Comparison of ENCODE assay signal across 8 cellular contexts in the genomic region with DNA sequence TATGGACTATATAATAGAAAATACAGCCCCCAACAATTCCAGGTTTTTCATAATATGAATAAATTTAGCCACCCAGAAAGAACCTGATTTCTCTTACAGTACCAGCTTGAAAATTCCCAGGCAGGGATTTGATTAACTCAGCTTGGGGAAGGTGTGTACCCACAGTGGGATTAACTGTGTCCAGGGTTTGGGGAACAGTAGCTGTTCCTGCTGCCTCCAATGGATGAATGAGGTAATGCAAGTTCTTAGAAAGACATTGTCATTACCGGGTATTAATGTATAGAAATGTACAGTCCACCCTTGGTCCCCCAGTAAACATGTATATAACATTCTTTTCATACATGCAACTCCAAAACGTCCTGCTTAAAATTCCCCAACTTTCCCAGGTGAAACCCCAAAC.
DNase-seq lines count a peak whose midpoint lies in the region; ATAC-seq and TF ChIP-seq lines count a peak whose summit lies in the region.

No MANE protein-coding gene starts in this region.

- intact Hi-C loops in adrenal gland (cut with DNase I) = no loop called here

- H3K36me3 Mint-ChIP-seq in stimulated activated effector memory CD8-positive, alpha-beta T cell treated with anti-CD3 and anti-CD28 coated beads, Interleukin-12 subunit alpha, Interleukin-12 subunit beta, amount 100 ng/mL, for 72 hours = no peaks in the 10 kb centered on the region

- H3K27me3 ChIP-seq in adrenal gland = no peaks in the 10 kb centered on the region

- TF ChIP-seq CTCF in fibroblast of pulmonary artery (IDR thresholded peaks at IDR 0.05; ENCODE audit: low read length, missing control alignments) (peak; percentile 50), adrenal gland (IDR thresholded peaks at IDR 0.05) (peak in 3 of 6 experiments; percentile 13 to 23 (median 15))

- H3K4me3 Mint-ChIP-seq in stimulated activated effector memory CD8-positive, alpha-beta T cell treated with anti-CD3 and anti-CD28 coated beads, Interleukin-12 subunit alpha, Interleukin-12 subunit beta, amount 100 ng/mL, for 72 hours = no peak overlapping the region

- no peaks in the 10 kb centered on the region for H3K9me3 ChIP-seq in adrenal gland (replicated peaks in 1 of 3)

- ATAC-seq in GM21529 (IDR thresholded peaks at IDR 0.05; ENCODE audit: unreplicated experiment) = peak; percentile 62
- no peak for ATAC-seq in stimulated activated effector memory CD8-positive, alpha-beta T cell treated with anti-CD3 and anti-CD28 coated beads, Interleukin-12 subunit alpha, Interleukin-12 subunit beta, amount 100 ng/mL, for 72 hours

- no peak overlapping the region for H3K27ac Mint-ChIP-seq in stimulated activated effector memory CD8-positive, alpha-beta T cell treated with anti-CD3 and anti-CD28 coated beads, Interleukin-12 subunit alpha, Interleukin-12 subunit beta, amount 100 ng/mL, for 72 hours

- H3K4me3 ChIP-seq in fibroblast of pulmonary artery (replicated peaks; ENCODE audit: low read depth, low read length) (no peak overlapping the region), adrenal gland (no peak overlapping the region)

- no peaks in the 10 kb centered on the region for H3K36me3 ChIP-seq in adrenal gland (replicated peaks in 1 of 2)

- H3K27ac ChIP-seq in adrenal gland = no peak overlapping the region

- H3K4me1 ChIP-seq in adrenal gland (replicated peaks in 1 of 2) = no peaks in the 10 kb centered on the region

- WGBS in adrenal gland, 4 donors = 34 to 63% (median 56%) methylated on average over 2 of the region's 2 CpGs

- no peak for TF ChIP-seq POLR2A in adrenal gland (IDR thresholded peaks at IDR 0.05)

- DNase-seq in Daoy (ENCODE audit: low read depth) (peak; percentile 29), Kasumi-1 (lab: John Stamatoyannopoulos, UW) (peak; percentile 20 to 47), fibroblast of pulmonary artery (ENCODE audit: low read depth) (no peak), NCI-H1048 (lab: John Stamatoyannopoulos, UW) (no peak), adrenal gland (no peak)
- DNase-seq in activated CD4-positive, CD25-positive, alpha-beta regulatory T cell (lab: John Stamatoyannopoulos, UW) = no peak
- DNase-seq in stimulated activated effector memory CD8-positive, alpha-beta T cell treated with anti-CD3 and anti-CD28 coated beads, Interleukin-12 subunit alpha, Interleukin-12 subunit beta, amount 100 ng/mL, for 72 hours (ENCODE audit: low spot score in 2 of 2) = no peak

- H3K9me3 Mint-ChIP-seq in stimulated activated effector memory CD8-positive, alpha-beta T cell treated with anti-CD3 and anti-CD28 coated beads, Interleukin-12 subunit alpha, Interleukin-12 subunit beta, amount 100 ng/mL, for 72 hours = no peaks in the 10 kb centered on the region

- no peaks in the 10 kb centered on the region for H3K4me1 Mint-ChIP-seq in stimulated activated effector memory CD8-positive, alpha-beta T cell treated with anti-CD3 and anti-CD28 coated beads, Interleukin-12 subunit alpha, Interleukin-12 subunit beta, amount 100 ng/mL, for 72 hours

Comparison
In these comparisons a context has a peak if more than half of its experiments do, and no peak if none do; other contexts are left out.
1. DNase-seq: peak in Daoy (single experiment) and Kasumi-1 (2 of 2); none in fibroblast of pulmonary artery (single experiment), activated CD4-positive, CD25-positive, alpha-beta regulatory T cell (0 of 4), stimulated activated effector memory CD8-positive, alpha-beta T cell treated with anti-CD3 and anti-CD28 coated beads, Interleukin-12 subunit alpha, Interleukin-12 subunit beta, amount 100 ng/mL, for 72 hours (0 of 2), NCI-H1048 (single experiment) and adrenal gland (0 of 7).